In the genomic region with DNA sequence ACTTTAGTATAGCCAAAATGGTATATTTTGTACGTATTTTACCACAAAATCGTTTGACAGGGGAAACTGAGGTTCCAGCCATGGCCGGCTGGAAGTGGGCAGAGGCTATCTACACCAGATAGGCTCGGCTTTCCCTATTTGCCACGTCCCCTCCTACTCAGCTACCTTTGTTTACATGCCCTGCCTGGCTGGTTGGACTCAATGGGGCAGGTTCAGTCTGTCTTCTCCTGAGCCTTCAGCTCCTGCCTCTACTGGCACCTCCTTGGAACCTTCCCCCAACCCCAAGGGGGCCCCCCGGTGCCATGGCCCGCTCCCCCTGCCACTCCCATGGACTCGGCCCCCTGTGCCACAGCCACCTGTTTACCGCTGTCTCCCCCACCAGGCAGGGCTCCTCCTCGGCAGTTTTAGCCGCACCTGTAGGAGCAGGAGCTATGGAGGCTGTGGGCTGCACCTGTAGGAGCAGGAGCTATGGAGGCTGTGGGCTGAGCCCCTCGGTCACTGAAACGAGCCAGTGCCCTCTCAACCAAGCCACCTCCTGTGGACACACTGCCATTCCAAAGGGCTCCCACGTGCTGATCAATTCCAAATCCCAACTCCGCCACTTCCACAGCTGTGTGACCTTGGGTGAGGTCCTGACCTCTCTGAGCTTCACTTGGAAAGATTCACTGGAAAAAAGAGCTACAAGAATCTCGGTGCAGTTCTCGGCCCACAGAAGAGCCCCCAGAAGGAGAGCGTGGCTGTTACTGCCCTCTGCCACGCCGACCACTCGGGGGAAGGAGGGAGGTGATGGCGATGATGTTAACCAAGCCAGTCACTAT, we compare ENCODE assay signal across 1 cellular context.
TF ChIP-seq lines count a peak whose summit lies in the region.

No MANE protein-coding gene starts in this region.

TF ChIP-seq in HepG2, 621 proteins besides CTCF, POLR2A, EP300 and RAD21 (continued from another document):
- TF ChIP-seq, protein P1, sequence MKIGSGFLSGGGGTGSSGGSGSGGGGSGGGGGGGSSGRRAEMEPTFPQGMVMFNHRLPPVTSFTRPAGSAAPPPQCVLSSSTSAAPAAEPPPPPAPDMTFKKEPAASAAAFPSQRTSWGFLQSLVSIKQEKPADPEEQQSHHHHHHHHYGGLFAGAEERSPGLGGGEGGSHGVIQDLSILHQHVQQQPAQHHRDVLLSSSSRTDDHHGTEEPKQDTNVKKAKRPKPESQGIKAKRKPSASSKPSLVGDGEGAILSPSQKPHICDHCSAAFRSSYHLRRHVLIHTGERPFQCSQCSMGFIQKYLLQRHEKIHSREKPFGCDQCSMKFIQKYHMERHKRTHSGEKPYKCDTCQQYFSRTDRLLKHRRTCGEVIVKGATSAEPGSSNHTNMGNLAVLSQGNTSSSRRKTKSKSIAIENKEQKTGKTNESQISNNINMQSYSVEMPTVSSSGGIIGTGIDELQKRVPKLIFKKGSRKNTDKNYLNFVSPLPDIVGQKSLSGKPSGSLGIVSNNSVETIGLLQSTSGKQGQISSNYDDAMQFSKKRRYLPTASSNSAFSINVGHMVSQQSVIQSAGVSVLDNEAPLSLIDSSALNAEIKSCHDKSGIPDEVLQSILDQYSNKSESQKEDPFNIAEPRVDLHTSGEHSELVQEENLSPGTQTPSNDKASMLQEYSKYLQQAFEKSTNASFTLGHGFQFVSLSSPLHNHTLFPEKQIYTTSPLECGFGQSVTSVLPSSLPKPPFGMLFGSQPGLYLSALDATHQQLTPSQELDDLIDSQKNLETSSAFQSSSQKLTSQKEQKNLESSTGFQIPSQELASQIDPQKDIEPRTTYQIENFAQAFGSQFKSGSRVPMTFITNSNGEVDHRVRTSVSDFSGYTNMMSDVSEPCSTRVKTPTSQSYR (CRISPR knock-in tag; IDR thresholded peaks at IDR 0.05; ENCODE audit: borderline replicate concordance) = no peak
